1 cellular context compared by ENCODE assay signal in the genomic region with DNA sequence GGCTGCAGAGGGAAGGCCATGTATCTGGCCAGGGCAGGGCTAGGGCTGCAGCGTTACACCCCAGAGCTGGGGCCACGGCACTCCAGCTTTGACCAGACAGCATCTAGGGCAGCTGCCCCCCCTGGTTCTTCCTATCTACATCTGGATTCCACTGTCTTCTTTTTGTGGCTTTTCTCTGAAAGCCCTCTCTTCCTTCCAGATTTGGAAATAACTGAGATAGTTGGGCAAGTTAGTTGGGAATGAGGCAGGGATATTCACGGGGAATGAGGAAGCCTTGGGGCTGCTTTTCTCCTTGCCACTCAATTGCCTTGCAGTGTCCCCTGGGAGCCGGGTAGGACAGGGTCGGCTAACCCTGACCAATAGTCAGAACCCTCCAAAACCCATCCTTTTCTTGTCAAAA.
TF ChIP-seq lines count a peak whose summit lies in the region.

No MANE protein-coding gene starts in this region.

TF ChIP-seq in IMR-90, 13 proteins besides CTCF, POLR2A, EP300 and RAD21 (continued from another document):
- TF ChIP-seq, protein P1, sequence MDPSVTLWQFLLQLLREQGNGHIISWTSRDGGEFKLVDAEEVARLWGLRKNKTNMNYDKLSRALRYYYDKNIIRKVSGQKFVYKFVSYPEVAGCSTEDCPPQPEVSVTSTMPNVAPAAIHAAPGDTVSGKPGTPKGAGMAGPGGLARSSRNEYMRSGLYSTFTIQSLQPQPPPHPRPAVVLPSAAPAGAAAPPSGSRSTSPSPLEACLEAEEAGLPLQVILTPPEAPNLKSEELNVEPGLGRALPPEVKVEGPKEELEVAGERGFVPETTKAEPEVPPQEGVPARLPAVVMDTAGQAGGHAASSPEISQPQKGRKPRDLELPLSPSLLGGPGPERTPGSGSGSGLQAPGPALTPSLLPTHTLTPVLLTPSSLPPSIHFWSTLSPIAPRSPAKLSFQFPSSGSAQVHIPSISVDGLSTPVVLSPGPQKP (IDR thresholded peaks at IDR 0.05; ENCODE audit: borderline replicate concordance, low read depth, low read length) = no peak
- no peak for TF ChIP-seq RFX5 (IDR thresholded peaks at IDR 0.05; ENCODE audit: low read depth, low read length)
- no peak for TF ChIP-seq FOS (IDR thresholded peaks at IDR 0.05; ENCODE audit: low read depth, low read length)
- TF ChIP-seq MAFK (IDR thresholded peaks at IDR 0.05; ENCODE audit: low read depth, low read length) = no peak
- TF ChIP-seq MAZ (IDR thresholded peaks at IDR 0.05; ENCODE audit: borderline replicate concordance, low read depth, low read length) = no peak
- no peak for TF ChIP-seq CEBPB (IDR thresholded peaks at IDR 0.05; ENCODE audit: low read depth, low read length)
